In genomic region chr22:30357650-30358215, GRCh38 we compare ENCODE assay signal across 1 cellular context.
TF ChIP-seq lines count a peak whose summit lies in the region.

No MANE protein-coding gene starts in this region.

TF ChIP-seq in K562, 482 proteins besides CTCF, POLR2A, EP300 and RAD21:
- no peak for TF ChIP-seq PURB (CRISPR knock-in tag; IDR thresholded peaks at IDR 0.05; ENCODE audit: low read depth)
- no peak for TF ChIP-seq CGGBP1 (CRISPR knock-in tag; IDR thresholded peaks at IDR 0.05)
- no peak for TF ChIP-seq NELFE (IDR thresholded peaks at IDR 0.05; ENCODE audit: insufficient read depth, insufficient read length)
- TF ChIP-seq NCOA1 (IDR thresholded peaks at IDR 0.05; ENCODE audit: low read depth), result no peak
- TF ChIP-seq LEF1 (IDR thresholded peaks at IDR 0.05), result no peak
- TF ChIP-seq ZNF780A (CRISPR knock-in tag; IDR thresholded peaks at IDR 0.05), result no peak
- TF ChIP-seq KDM2B (CRISPR knock-in tag; IDR thresholded peaks at IDR 0.05), result no peak
- no peak for TF ChIP-seq XRCC3 (IDR thresholded peaks at IDR 0.05)
- TF ChIP-seq TAF1 (IDR thresholded peaks at IDR 0.05; ENCODE audit: control insufficient read depth, extremely low read depth, insufficient read depth, low read length, severe bottlenecking), result no peak
- TF ChIP-seq ETV5 (CRISPR knock-in tag; IDR thresholded peaks at IDR 0.05; ENCODE audit: low read depth), result no peak
- no peak for TF ChIP-seq TSHZ1 (CRISPR knock-in tag; IDR thresholded peaks at IDR 0.05)
